ENCODE assay signal across 8 cellular contexts in genomic region chr18:80245781-80246655, GRCh38. TPM values are rescaled to one million over a fixed set of nuclear protein-coding genes. Genes with fewer than 3 reads are reported as not detected.
A peak's percentile ranks its signal among the peaks of the same experiment; 100 is the strongest.
DNase-seq lines count a peak whose midpoint lies in the region; ATAC-seq and TF ChIP-seq lines count a peak whose summit lies in the region.

No MANE protein-coding gene starts in this region.

- no peaks in the 10 kb centered on the region for H3K4me1 ChIP-seq in testis

- no peak for DNase-seq in activated CD8-positive, alpha-beta memory T cell treated with anti-CD3 and anti-CD28 coated beads, Interleukin-2, amount 10 ng/mL, durations not matched to agents 7 days and 5 days
- no peak for DNase-seq in activated CD8-positive, alpha-beta memory T cell treated with anti-CD3 and anti-CD28 coated beads, Interleukin-2, amount 50 U/mL, for 4 hours
- no peak for DNase-seq in activated T-helper 1 cell treated with anti-CD3 and anti-CD28 coated beads, Interleukin-12 subunit alpha, Interleukin-12 subunit beta, Interleukin-2, Interleukin-4 antibody, amounts not matched to agents 30 ng/mL and 10 ng/mL and 1 ng/mL, durations not matched to agents 14 hours and 24 hours and 36 hours (ENCODE audit: low spot score)
- DNase-seq in iPS-NIHi7 (ENCODE audit: extremely low spot score) (peak; percentile 76), testis (peak; percentile 15), SIG-M5 (lab: John Stamatoyannopoulos, UW) (no peak)

- no peaks in the 10 kb centered on the region for H3K9me3 Mint-ChIP-seq in activated CD8-positive, alpha-beta memory T cell treated with anti-CD3 and anti-CD28 coated beads, Interleukin-2, amount 10 ng/mL, durations not matched to agents 7 days and 5 days (ENCODE audit: low read depth)
- H3K9me3 Mint-ChIP-seq in activated T-helper 1 cell treated with anti-CD3 and anti-CD28 coated beads, Interleukin-12 subunit alpha, Interleukin-12 subunit beta, Interleukin-2, Interleukin-4 antibody, amounts not matched to agents 30 ng/mL and 10 ng/mL and 1 ng/mL, durations not matched to agents 14 hours and 24 hours and 36 hours, result no peaks in the 10 kb centered on the region

- no peaks in the 10 kb centered on the region for H3K36me3 ChIP-seq in testis (ENCODE audit: low read depth, missing control alignments)

- H3K4me3 Mint-ChIP-seq in activated CD8-positive, alpha-beta memory T cell treated with anti-CD3 and anti-CD28 coated beads, Interleukin-2, amount 10 ng/mL, durations not matched to agents 7 days and 5 days, result peak overlapping the region; percentile 33
- peak overlapping the region; percentile 66 for H3K4me3 Mint-ChIP-seq in activated T-helper 1 cell treated with anti-CD3 and anti-CD28 coated beads, Interleukin-12 subunit alpha, Interleukin-12 subunit beta, Interleukin-2, Interleukin-4 antibody, amounts not matched to agents 30 ng/mL and 10 ng/mL and 1 ng/mL, durations not matched to agents 14 hours and 24 hours and 36 hours

- 19 to 32% methylated on average over 20 to 50 of the region's 54 CpGs for WGBS in testis, 2 donors

- no peaks in the 10 kb centered on the region for H3K27me3 ChIP-seq in testis

- TF ChIP-seq CTCF in testis (IDR thresholded peaks at IDR 0.05), result no peak

- H3K4me3 ChIP-seq in testis, result peak overlapping the region; percentile 71 to 77

- intact Hi-C loops in activated T-helper 1 cell treated with anti-CD3 and anti-CD28 coated beads, Interleukin-12 subunit alpha, Interleukin-12 subunit beta, Interleukin-2, Interleukin-4 antibody, amounts not matched to agents 30 ng/mL and 10 ng/mL and 1 ng/mL, durations not matched to agents 14 hours and 24 hours and 36 hours (cut with micrococcal nuclease), result no loop called here
- intact Hi-C loops in testis (cut with DNase I; ENCODE audit: low total_unique reads), result no loop called here

- H3K27me3 Mint-ChIP-seq in activated CD8-positive, alpha-beta memory T cell treated with anti-CD3 and anti-CD28 coated beads, Interleukin-2, amount 10 ng/mL, durations not matched to agents 7 days and 5 days, result peaks cover 65% of the 10 kb centered on the region
- H3K27me3 Mint-ChIP-seq in activated T-helper 1 cell treated with anti-CD3 and anti-CD28 coated beads, Interleukin-12 subunit alpha, Interleukin-12 subunit beta, Interleukin-2, Interleukin-4 antibody, amounts not matched to agents 30 ng/mL and 10 ng/mL and 1 ng/mL, durations not matched to agents 14 hours and 24 hours and 36 hours (ENCODE audit: insufficient read depth), result peaks cover 36% of the 10 kb centered on the region

- TF ChIP-seq POLR2A in testis (IDR thresholded peaks at IDR 0.05), result no peak

- no peaks in the 10 kb centered on the region for H3K9me3 ChIP-seq in testis

- no peak for ATAC-seq in activated CD8-positive, alpha-beta memory T cell treated with anti-CD3 and anti-CD28 coated beads, Interleukin-2, amount 10 ng/mL, durations not matched to agents 7 days and 5 days
- no peak for ATAC-seq in GM21360 (IDR thresholded peaks at IDR 0.05; ENCODE audit: unreplicated experiment)
- ATAC-seq in HG03354 (IDR thresholded peaks at IDR 0.05; ENCODE audit: poor library complexity, severe bottlenecking, unreplicated experiment), result no peak

- H3K4me1 Mint-ChIP-seq in activated CD8-positive, alpha-beta memory T cell treated with anti-CD3 and anti-CD28 coated beads, Interleukin-2, amount 10 ng/mL, durations not matched to agents 7 days and 5 days, result peaks cover 3% of the 10 kb centered on the region
- no peaks in the 10 kb centered on the region for H3K4me1 Mint-ChIP-seq in activated T-helper 1 cell treated with anti-CD3 and anti-CD28 coated beads, Interleukin-12 subunit alpha, Interleukin-12 subunit beta, Interleukin-2, Interleukin-4 antibody, amounts not matched to agents 30 ng/mL and 10 ng/mL and 1 ng/mL, durations not matched to agents 14 hours and 24 hours and 36 hours (ENCODE audit: low read depth)

- no peak overlapping the region for H3K27ac Mint-ChIP-seq in activated CD8-positive, alpha-beta memory T cell treated with anti-CD3 and anti-CD28 coated beads, Interleukin-2, amount 10 ng/mL, durations not matched to agents 7 days and 5 days
- H3K27ac Mint-ChIP-seq in activated T-helper 1 cell treated with anti-CD3 and anti-CD28 coated beads, Interleukin-12 subunit alpha, Interleukin-12 subunit beta, Interleukin-2, Interleukin-4 antibody, amounts not matched to agents 30 ng/mL and 10 ng/mL and 1 ng/mL, durations not matched to agents 14 hours and 24 hours and 36 hours, result no peak overlapping the region

- CTCF ChIA-PET in activated CD8-positive, alpha-beta memory T cell treated with anti-CD3 and anti-CD28 coated beads, Interleukin-2, amount 10 ng/mL, durations not matched to agents 7 days and 5 days (lab: Charles Lee), result interaction anchor here (1.0 to 1.6 kb wide), 4 partner anchors 14 to 88 kb away, joined by 3 to 6 read pairs (median 4); no protein-coding TSS in a partner anchor

- H3K27ac ChIP-seq in testis, result peak overlapping the region in 1 of 2 donors; percentile 50

- no peaks in the 10 kb centered on the region for H3K36me3 Mint-ChIP-seq in activated CD8-positive, alpha-beta memory T cell treated with anti-CD3 and anti-CD28 coated beads, Interleukin-2, amount 10 ng/mL, durations not matched to agents 7 days and 5 days
- no peaks in the 10 kb centered on the region for H3K36me3 Mint-ChIP-seq in activated T-helper 1 cell treated with anti-CD3 and anti-CD28 coated beads, Interleukin-12 subunit alpha, Interleukin-12 subunit beta, Interleukin-2, Interleukin-4 antibody, amounts not matched to agents 30 ng/mL and 10 ng/mL and 1 ng/mL, durations not matched to agents 14 hours and 24 hours and 36 hours (ENCODE audit: low read depth)

RNA-seq across cellular contexts. Expression of gene PARD6G, which starts 1.3 kb away (rescaled TPM):
- under 1 TPM; 0.41 to 0.98 TPM for total RNA-seq in activated CD8-positive, alpha-beta memory T cell treated with anti-CD3 and anti-CD28 coated beads, Interleukin-2, amount 10 ng/mL, durations not matched to agents 7 days and 5 days
- total RNA-seq in activated T-helper 1 cell treated with anti-CD3 and anti-CD28 coated beads, Interleukin-12 subunit alpha, Interleukin-12 subunit beta, Interleukin-2, Interleukin-4 antibody, amounts not matched to agents 30 ng/mL and 10 ng/mL and 1 ng/mL, durations not matched to agents 14 hours and 24 hours and 36 hours, result 0.10 and 0.15 TPM in 2 replicates
- 1 to 10 TPM; 5.3 to 7.5 TPM for total RNA-seq in testis
- 3.0 TPM for polyA plus RNA-seq in testis (ENCODE audit: insufficient read depth, low read depth, low replicate concordance)

Comparison
In these comparisons a context has a peak if more than half of its experiments do, and no peak if none do; other contexts are left out.
1. DNase-seq: peak in iPS-NIHi7 (single experiment) and testis (single experiment); none in activated CD8-positive, alpha-beta memory T cell treated with anti-CD3 and anti-CD28 coated beads, Interleukin-2, amount 10 ng/mL, durations not matched to agents 7 days and 5 days (single experiment), activated CD8-positive, alpha-beta memory T cell treated with anti-CD3 and anti-CD28 coated beads, Interleukin-2, amount 50 U/mL, for 4 hours (single experiment), activated T-helper 1 cell treated with anti-CD3 and anti-CD28 coated beads, Interleukin-12 subunit alpha, Interleukin-12 subunit beta, Interleukin-2, Interleukin-4 antibody, amounts not matched to agents 30 ng/mL and 10 ng/mL and 1 ng/mL, durations not matched to agents 14 hours and 24 hours and 36 hours (single experiment) and SIG-M5 (single experiment).